In the genomic region with DNA sequence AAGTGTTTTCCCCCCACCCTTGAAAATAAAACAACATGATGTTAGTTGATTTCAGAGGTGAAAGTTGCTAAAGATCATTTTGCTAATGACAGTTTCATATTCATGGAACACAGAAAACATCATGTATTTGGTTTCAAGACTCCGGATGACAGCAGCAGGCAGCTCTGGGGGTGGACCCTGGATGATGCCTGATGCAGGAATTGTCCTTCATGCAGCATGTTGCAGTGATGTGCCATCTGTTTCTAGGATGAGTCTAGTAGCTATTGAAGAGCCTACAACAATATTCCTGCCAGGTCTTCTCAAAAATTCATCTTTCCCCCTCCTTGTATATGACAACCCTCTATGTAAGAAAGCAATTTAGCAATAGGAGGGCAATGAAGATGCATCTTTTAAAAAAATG, we compare ENCODE assay signal across 26 cellular contexts.
"Had no signal": no experiment of that assay in that cellular context is flagged by ENCODE, and none has a peak within 500 bp of the region (broad histone marks: within the 10 kb centered on the region; RNA-seq: fewer than 3 reads in every experiment).

No MANE protein-coding gene starts in this region.

- DNase-seq: activated CD4-positive, alpha-beta memory T cell treated with anti-CD3 and anti-CD28 coated beads, Interleukin-2, amount 10 ng/mL, durations not matched to agents 7 days and 5 days; activated CD4-positive, alpha-beta T cell treated with anti-CD3 and anti-CD28 coated beads for 36 hours; activated CD4-positive, alpha-beta T cell treated with anti-CD3 and anti-CD28 coated beads, Interleukin-2, amount 50 U/mL, for 1 hour; activated gamma-delta T cell; activated naive CD4-positive, alpha-beta T cell treated with anti-CD3 and anti-CD28 coated beads for 36 hours; activated T-cell treated with anti-CD3 and anti-CD28 coated beads for 4 hours; activated T-cell treated with anti-CD3 and anti-CD28 coated beads, Interleukin-2, amount 50 U/mL, for 48 hours; brain microvascular endothelial cell; colonic mucosa; Kasumi-1; KBM-7; NCI-H1048; NCI-H146; NCI-H2029; NCI-H2107; NCI-H446; NCI-H526; NCI-H82; SHP77; T-helper 17 cell; T-helper 9 cell; WERI-Rb-1 had no signal

- H3K36me3 Mint-ChIP-seq: activated naive CD8-positive, alpha-beta T cell had no signal

- H3K27ac Mint-ChIP-seq: activated CD4-positive, alpha-beta memory T cell treated with anti-CD3 and anti-CD28 coated beads, Interleukin-2, amount 10 ng/mL, durations not matched to agents 7 days and 5 days; activated CD4-positive, alpha-beta T cell treated with anti-CD3 and anti-CD28 coated beads for 36 hours; activated naive CD4-positive, alpha-beta T cell treated with anti-CD3 and anti-CD28 coated beads for 36 hours; activated naive CD8-positive, alpha-beta T cell; activated T-helper 17 cell treated with anti-CD3 and anti-CD28 coated beads, Interleukin-2, amount 50 U/mL, for 72 hours; T-helper 17 cell had no signal

- H3K4me1 Mint-ChIP-seq: activated CD4-positive, alpha-beta memory T cell treated with anti-CD3 and anti-CD28 coated beads, Interleukin-2, amount 10 ng/mL, durations not matched to agents 7 days and 5 days; activated CD4-positive, alpha-beta T cell treated with anti-CD3 and anti-CD28 coated beads for 36 hours; activated T-helper 17 cell treated with anti-CD3 and anti-CD28 coated beads, Interleukin-2, amount 50 U/mL, for 72 hours; T-helper 17 cell had no signal

- H3K4me3 Mint-ChIP-seq: activated CD4-positive, alpha-beta memory T cell treated with anti-CD3 and anti-CD28 coated beads, Interleukin-2, amount 10 ng/mL, durations not matched to agents 7 days and 5 days; activated CD4-positive, alpha-beta T cell treated with anti-CD3 and anti-CD28 coated beads for 36 hours; activated naive CD4-positive, alpha-beta T cell treated with anti-CD3 and anti-CD28 coated beads for 36 hours; activated naive CD8-positive, alpha-beta T cell; activated T-helper 17 cell treated with anti-CD3 and anti-CD28 coated beads, Interleukin-2, amount 50 U/mL, for 72 hours; T-helper 17 cell had no signal

- H3K27ac ChIP-seq: brain microvascular endothelial cell, cardiac muscle cell, colonic mucosa, SJSA1, WERI-Rb-1 had no signal

- H3K9me3 Mint-ChIP-seq: activated CD4-positive, alpha-beta memory T cell treated with anti-CD3 and anti-CD28 coated beads, Interleukin-2, amount 10 ng/mL, durations not matched to agents 7 days and 5 days; activated naive CD4-positive, alpha-beta T cell treated with anti-CD3 and anti-CD28 coated beads for 36 hours; activated T-helper 17 cell treated with anti-CD3 and anti-CD28 coated beads, Interleukin-2, amount 50 U/mL, for 72 hours had no signal

- ATAC-seq: activated CD4-positive, alpha-beta T cell treated with anti-CD3 and anti-CD28 coated beads for 36 hours; activated T-helper 17 cell treated with anti-CD3 and anti-CD28 coated beads, Interleukin-2, amount 50 U/mL, for 72 hours; T-helper 17 cell had no signal
